Comparison of ENCODE assay signal across 26 cellular contexts in genomic region chr21:44466996-44467858, GRCh38. TPM values are rescaled to one million over a fixed set of nuclear protein-coding genes. Genes with fewer than 3 reads are reported as not detected.
"Had no signal": no experiment of that assay in that cellular context is flagged by ENCODE, and none has a peak within 500 bp of the region (broad histone marks: within the 10 kb centered on the region; RNA-seq: fewer than 3 reads in every experiment).

No MANE protein-coding gene starts in this region.

- H3K36me3 Mint-ChIP-seq: activated CD8-positive, alpha-beta memory T cell treated with anti-CD3 and anti-CD28 coated beads, Interleukin-2, amount 10 ng/mL, durations not matched to agents 7 days and 5 days; activated naive CD8-positive, alpha-beta T cell treated with anti-CD3 and anti-CD28 coated beads for 36 hours had no signal

- H3K4me3 Mint-ChIP-seq: activated B cell treated with CpG ODN at 0.5 μM for 24 hours; activated CD4-positive, alpha-beta T cell treated with anti-CD3 and anti-CD28 coated beads, Interleukin-2, amount 10 ng/mL, durations not matched to agents 24 days and 14 days; activated CD8-positive, alpha-beta memory T cell treated with anti-CD3 and anti-CD28 coated beads, Interleukin-2, amount 10 ng/mL, durations not matched to agents 7 days and 5 days; activated naive CD8-positive, alpha-beta T cell treated with anti-CD3 and anti-CD28 coated beads for 36 hours; activated T-cell treated with anti-CD3 and anti-CD28 coated beads, Interleukin-2, amount 50 U/mL, for 24 hours; activated T-helper 1 cell treated with anti-CD3 and anti-CD28 coated beads, Interleukin-12 subunit alpha, Interleukin-12 subunit beta, Interleukin-2, Interleukin-4 antibody, amounts not matched to agents 30 ng/mL and 10 ng/mL and 1 ng/mL, durations not matched to agents 14 hours and 24 hours and 36 hours had no signal

- H3K9me3 Mint-ChIP-seq: activated B cell treated with CpG ODN at 0.5 μM for 24 hours; activated CD4-positive, alpha-beta T cell treated with anti-CD3 and anti-CD28 coated beads, Interleukin-2, amount 10 ng/mL, durations not matched to agents 24 days and 14 days; activated naive CD8-positive, alpha-beta T cell treated with anti-CD3 and anti-CD28 coated beads for 36 hours; activated T-cell treated with anti-CD3 and anti-CD28 coated beads, Interleukin-2, amount 50 U/mL, for 24 hours; activated T-helper 1 cell treated with anti-CD3 and anti-CD28 coated beads, Interleukin-12 subunit alpha, Interleukin-12 subunit beta, Interleukin-2, Interleukin-4 antibody, amounts not matched to agents 30 ng/mL and 10 ng/mL and 1 ng/mL, durations not matched to agents 14 hours and 24 hours and 36 hours had no signal

- ATAC-seq: activated CD8-positive, alpha-beta memory T cell treated with anti-CD3 and anti-CD28 coated beads, Interleukin-2, amount 10 ng/mL, durations not matched to agents 7 days and 5 days; K562; Panc1; Right ventricle myocardium inferior had no signal

- H3K4me3 ChIP-seq: K562, SJCRH30 had no signal

- H3K9me3 ChIP-seq: SJCRH30, SK-N-SH had no signal

- DNase-seq: activated B cell treated with CpG ODN at 0.5 μM for 24 hours; activated CD4-positive, alpha-beta T cell treated with anti-CD3 and anti-CD28 coated beads for 1 hour; activated CD4-positive, alpha-beta T cell treated with anti-CD3 and anti-CD28 coated beads, Interleukin-2, amount 10 ng/mL, durations not matched to agents 24 days and 14 days; activated CD4-positive, alpha-beta T cell treated with anti-CD3 and anti-CD28 coated beads, Interleukin-2, amount 50 U/mL, for 48 hours; activated CD8-positive, alpha-beta memory T cell treated with anti-CD3 and anti-CD28 coated beads, Interleukin-2, amount 10 ng/mL, durations not matched to agents 7 days and 5 days; activated naive CD4-positive, alpha-beta T cell treated with Interleukin-2 at 50 U/mL for 16 hours; activated naive CD8-positive, alpha-beta T cell treated with anti-CD3 and anti-CD28 coated beads for 36 hours; activated T-cell treated with anti-CD3 and anti-CD28 coated beads, Interleukin-2, amount 50 U/mL, for 24 hours; caudate nucleus; Karpas-422; MM.1S; NCI-H1105 treated with DMSO at 0.1 percent for 48 hours; NCI-H1436 treated with DMSO at 0.1 percent for 48 hours; NCI-H187; NCI-H2081; NCI-H524 treated with DMSO at 0.1 percent for 48 hours; NCI-H748 treated with DMSO at 0.1 percent for 48 hours; RPMI8226; SJCRH30; T-helper 9 cell had no signal

- H3K4me1 Mint-ChIP-seq: activated B cell treated with CpG ODN at 0.5 μM for 24 hours; activated CD4-positive, alpha-beta T cell treated with anti-CD3 and anti-CD28 coated beads, Interleukin-2, amount 10 ng/mL, durations not matched to agents 24 days and 14 days; activated CD8-positive, alpha-beta memory T cell treated with anti-CD3 and anti-CD28 coated beads, Interleukin-2, amount 10 ng/mL, durations not matched to agents 7 days and 5 days; activated naive CD8-positive, alpha-beta T cell treated with anti-CD3 and anti-CD28 coated beads for 36 hours had no signal

- H3K36me3 ChIP-seq: SJCRH30 had no signal

- H3K27me3 Mint-ChIP-seq: activated naive CD8-positive, alpha-beta T cell treated with anti-CD3 and anti-CD28 coated beads for 36 hours; activated T-cell treated with anti-CD3 and anti-CD28 coated beads, Interleukin-2, amount 50 U/mL, for 24 hours had no signal

- H3K27ac Mint-ChIP-seq: activated B cell treated with CpG ODN at 0.5 μM for 24 hours; activated CD4-positive, alpha-beta T cell treated with anti-CD3 and anti-CD28 coated beads, Interleukin-2, amount 10 ng/mL, durations not matched to agents 24 days and 14 days; activated CD8-positive, alpha-beta memory T cell treated with anti-CD3 and anti-CD28 coated beads, Interleukin-2, amount 10 ng/mL, durations not matched to agents 7 days and 5 days; activated naive CD8-positive, alpha-beta T cell treated with anti-CD3 and anti-CD28 coated beads for 36 hours; activated T-cell treated with anti-CD3 and anti-CD28 coated beads, Interleukin-2, amount 50 U/mL, for 24 hours; activated T-helper 1 cell treated with anti-CD3 and anti-CD28 coated beads, Interleukin-12 subunit alpha, Interleukin-12 subunit beta, Interleukin-2, Interleukin-4 antibody, amounts not matched to agents 30 ng/mL and 10 ng/mL and 1 ng/mL, durations not matched to agents 14 hours and 24 hours and 36 hours had no signal

- H3K27me3 ChIP-seq: SJCRH30 had no signal

- H3K27ac ChIP-seq: SJCRH30 had no signal

RNA-seq across cellular contexts. Expression of gene LRRC3, which starts 11.9 kb away (rescaled TPM):
- total RNA-seq: OCI-LY7, SJCRH30 had no signal
